Comparison of ENCODE assay signal across 9 cellular contexts in the genomic region with DNA sequence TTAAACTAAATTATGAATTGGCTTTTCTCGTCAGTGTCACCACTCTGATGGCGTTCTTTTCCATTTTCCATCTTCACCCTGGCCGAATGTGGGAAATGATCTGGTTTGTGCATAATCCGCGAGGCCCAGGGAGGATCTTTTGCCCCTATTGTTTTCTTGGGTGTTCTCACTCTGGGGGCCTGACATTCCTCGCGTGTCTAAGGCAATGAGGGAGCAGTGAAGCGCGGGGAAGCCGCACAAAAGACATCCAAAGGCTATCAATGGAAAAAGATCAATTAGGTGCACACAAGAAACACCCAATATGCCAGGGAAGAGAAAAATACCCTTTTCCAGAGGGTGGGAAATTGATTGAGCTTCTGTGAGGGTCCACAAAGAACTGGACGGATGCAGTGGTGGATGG. TPM values are rescaled to one million over a fixed set of nuclear protein-coding genes. Genes with fewer than 3 reads are reported as not detected.
DNase-seq lines count a peak whose midpoint lies in the region; ATAC-seq and TF ChIP-seq lines count a peak whose summit lies in the region.
"Had no signal": no experiment of that assay in that cellular context is flagged by ENCODE, and none has a peak within 500 bp of the region (broad histone marks: within the 10 kb centered on the region; RNA-seq: fewer than 3 reads in every experiment).

No MANE protein-coding gene starts in this region.

- TF ChIP-seq CTCF in astrocyte of the cerebellum (IDR thresholded peaks at IDR 0.05; ENCODE audit: low read depth, low read length, missing control alignments) (no peak), left lung (IDR thresholded peaks at IDR 0.05) (no peak), thoracic aorta (IDR thresholded peaks at IDR 0.05) (no peak)

- H3K4me3 ChIP-seq in astrocyte of the cerebellum (ENCODE audit: low read depth, low read length) = peak overlapping the region; percentile 79
- peak overlapping the region; percentile 78 to 86 for H3K4me3 ChIP-seq in left lung
- peak overlapping the region; percentile 98 for H3K4me3 ChIP-seq in thoracic aorta

- peak overlapping the region; percentile 79 for H3K4me3 Mint-ChIP-seq in activated CD8-positive, alpha-beta memory T cell treated with anti-CD3 and anti-CD28 coated beads, Interleukin-2, amount 10 ng/mL, durations not matched to agents 7 days and 5 days

- no peak for DNase-seq in activated CD8-positive, alpha-beta memory T cell treated with anti-CD3 and anti-CD28 coated beads, Interleukin-2, amount 10 ng/mL, durations not matched to agents 7 days and 5 days
- no peak for DNase-seq in activated CD8-positive, alpha-beta memory T cell treated with anti-CD3 and anti-CD28 coated beads, Interleukin-2, amount 50 U/mL, for 48 hours
- DNase-seq in astrocyte of the cerebellum (ENCODE audit: low read depth) (no peak), left lung (no peak), thoracic aorta (ENCODE audit: low spot score) (no peak), dermis blood vessel endothelial cell (no peak), cerebellar cortex (ENCODE audit: low spot score) (no peak), pons (ENCODE audit: low spot score) (no peak)

- H3K9me3 ChIP-seq in left lung = no peaks in the 10 kb centered on the region
- no peaks in the 10 kb centered on the region for H3K9me3 ChIP-seq in thoracic aorta

- peak overlapping the region; percentile 37 for H3K27ac Mint-ChIP-seq in activated CD8-positive, alpha-beta memory T cell treated with anti-CD3 and anti-CD28 coated beads, Interleukin-2, amount 10 ng/mL, durations not matched to agents 7 days and 5 days

- peak overlapping the region in 1 of 2 donors; percentile 70 for H3K27ac ChIP-seq in left lung
- H3K27ac ChIP-seq in thoracic aorta = peak overlapping the region in 1 of 2 donors; percentile 65
- H3K27ac ChIP-seq: epithelial cell of prostate had no signal

- H3K9me3 Mint-ChIP-seq in activated CD8-positive, alpha-beta memory T cell treated with anti-CD3 and anti-CD28 coated beads, Interleukin-2, amount 10 ng/mL, durations not matched to agents 7 days and 5 days (ENCODE audit: low read depth) = no peaks in the 10 kb centered on the region

- peaks cover 16% of the 10 kb centered on the region for H3K4me1 Mint-ChIP-seq in activated CD8-positive, alpha-beta memory T cell treated with anti-CD3 and anti-CD28 coated beads, Interleukin-2, amount 10 ng/mL, durations not matched to agents 7 days and 5 days

- in situ Hi-C loops in astrocyte of the cerebellum (cut with HindIII; ENCODE audit: low sequenced_read_pairs) = no loop called here

- peaks cover 74% of the 10 kb centered on the region for H3K27me3 Mint-ChIP-seq in activated CD8-positive, alpha-beta memory T cell treated with anti-CD3 and anti-CD28 coated beads, Interleukin-2, amount 10 ng/mL, durations not matched to agents 7 days and 5 days

- ATAC-seq in activated CD8-positive, alpha-beta memory T cell treated with anti-CD3 and anti-CD28 coated beads, Interleukin-2, amount 10 ng/mL, durations not matched to agents 7 days and 5 days = no peak
- no peak for ATAC-seq in left lung
- no peak for ATAC-seq in thoracic aorta (ENCODE audit: insufficient number of reproducible peaks, low FRiP score, low read depth)

- CTCF ChIA-PET in activated CD8-positive, alpha-beta memory T cell treated with anti-CD3 and anti-CD28 coated beads, Interleukin-2, amount 10 ng/mL, durations not matched to agents 7 days and 5 days (lab: Charles Lee) = no interaction called here

- H3K36me3 Mint-ChIP-seq in activated CD8-positive, alpha-beta memory T cell treated with anti-CD3 and anti-CD28 coated beads, Interleukin-2, amount 10 ng/mL, durations not matched to agents 7 days and 5 days = peaks cover 4% of the 10 kb centered on the region

- intact Hi-C loops in left lung (cut with DNase I) = no loop called here

- H3K36me3 ChIP-seq in left lung = no peaks in the 10 kb centered on the region
- no peaks in the 10 kb centered on the region for H3K36me3 ChIP-seq in thoracic aorta

- H3K27me3 ChIP-seq in left lung = peaks cover 0 to 33% of the 10 kb centered on the region in 2 donors
- H3K27me3 ChIP-seq in thoracic aorta (replicated peaks; ENCODE audit: insufficient read depth) = no peaks in the 10 kb centered on the region

- H3K4me1 ChIP-seq in left lung (peaks cover 4 to 32% of the 10 kb centered on the region in 2 donors), thoracic aorta (ENCODE audit: control insufficient read depth in 1 of 2, low read depth in 2 of 2) (peaks cover 11% of the 10 kb centered on the region in 2 donors)

RNA-seq across cellular contexts. Expression of a gene that starts 1.0 kb away (rescaled TPM):
- total RNA-seq in activated CD8-positive, alpha-beta memory T cell treated with anti-CD3 and anti-CD28 coated beads, Interleukin-2, amount 10 ng/mL, durations not matched to agents 7 days and 5 days = 1 to 10 TPM; 8.5 to 9.6 TPM
- 10 to 100 TPM; 52.5 to 75.3 TPM for total RNA-seq in left lung
- 10 to 100 TPM; 10.4 to 15.2 TPM for total RNA-seq in thoracic aorta
- total RNA-seq in dermis blood vessel endothelial cell = 27.1 and 41.0 TPM in 2 replicates
